ENCODE assay signal across 1 cellular context in genomic region chr4:138898282-138898681, GRCh38.
TF ChIP-seq lines count a peak whose summit lies in the region.

No MANE protein-coding gene starts in this region.

TF ChIP-seq in WTC11, 78 proteins besides CTCF, POLR2A, EP300 and RAD21 (continued from another document):
- TF ChIP-seq AFF4 (CRISPR knock-in tag; IDR thresholded peaks at IDR 0.05; ENCODE audit: borderline replicate concordance) (no peak), ZNF416 (CRISPR knock-in tag; IDR thresholded peaks at IDR 0.05) (no peak), GTF2I (CRISPR knock-in tag; conservative IDR thresholded peaks at IDR 0.05) (no peak)
